ENCODE assay signal across 26 cellular contexts in genomic region chr17:49382556-49382955, GRCh38.
"Had no signal": no experiment of that assay in that cellular context is flagged by ENCODE, and none has a peak within 500 bp of the region (broad histone marks: within the 10 kb centered on the region; RNA-seq: fewer than 3 reads in every experiment).

No MANE protein-coding gene starts in this region.

- H3K9me3 ChIP-seq: body of pancreas, colonic mucosa, esophagus muscularis mucosa, neutrophil, ovary, uterus had no signal

- H3K4me3 ChIP-seq: body of pancreas, colonic mucosa, dorsolateral prefrontal cortex, esophagus muscularis mucosa, hepatocyte, ovary, uterus had no signal

- H3K27me3 Mint-ChIP-seq: activated naive CD8-positive, alpha-beta T cell treated with anti-CD3 and anti-CD28 coated beads, Interleukin-2, amount 50 U/mL, for 24 hours; stimulated activated naive CD8-positive, alpha-beta T cell treated with anti-CD3 and anti-CD28 coated beads, Interleukin-15, amount 100 ng/mL, for 72 hours had no signal

- H3K4me1 ChIP-seq: colonic mucosa, uterus had no signal

- H3K27me3 ChIP-seq: body of pancreas, colonic mucosa, dorsolateral prefrontal cortex, esophagus muscularis mucosa, hepatocyte, neutrophil, ovary, uterus had no signal

- ATAC-seq: activated CD4-positive, CD25-positive, alpha-beta regulatory T cell treated with anti-CD3 and anti-CD28 coated beads, Interleukin-2, amount 50 U/mL, for 24 hours; activated naive CD8-positive, alpha-beta T cell treated with anti-CD3 and anti-CD28 coated beads, Interleukin-2, amount 50 U/mL, for 24 hours; body of pancreas; stimulated activated naive CD8-positive, alpha-beta T cell treated with anti-CD3 and anti-CD28 coated beads, Interleukin-15, amount 100 ng/mL, for 72 hours had no signal

- H3K4me1 Mint-ChIP-seq: nephron had no signal

- H3K9me3 Mint-ChIP-seq: activated CD4-positive, alpha-beta T cell treated with anti-CD3 and anti-CD28 coated beads, Interleukin-2, amount 10 ng/mL, durations not matched to agents 24 days and 14 days; activated naive CD8-positive, alpha-beta T cell treated with anti-CD3 and anti-CD28 coated beads, Interleukin-2, amount 50 U/mL, for 24 hours; immature natural killer cell; nephron; T-helper 2 cell treated with Interferon-gamma antibody and Interleukin-4, amounts not matched to agents 5 μg/mL and 100 μg/mL, for 36 hours had no signal

- H3K27ac ChIP-seq: body of pancreas, colonic mucosa, dorsolateral prefrontal cortex, esophagus muscularis mucosa, hepatocyte, neutrophil, ovary, uterus, VCaP had no signal

- H3K4me3 Mint-ChIP-seq: activated CD4-positive, alpha-beta memory T cell treated with anti-CD3 and anti-CD28 coated beads, Interleukin-2, amount 10 ng/mL, durations not matched to agents 7 days and 5 days; activated CD4-positive, alpha-beta T cell treated with anti-CD3 and anti-CD28 coated beads, Interleukin-2, amount 10 ng/mL, durations not matched to agents 24 days and 14 days; activated naive CD8-positive, alpha-beta T cell treated with anti-CD3 and anti-CD28 coated beads, Interleukin-2, amount 50 U/mL, for 24 hours; immature natural killer cell; nephron; stimulated activated naive CD8-positive, alpha-beta T cell treated with anti-CD3 and anti-CD28 coated beads, Interleukin-15, amount 100 ng/mL, for 72 hours; T-helper 2 cell treated with Interferon-gamma antibody and Interleukin-4, amounts not matched to agents 5 μg/mL and 100 μg/mL, for 36 hours had no signal

- H3K27ac Mint-ChIP-seq: activated CD4-positive, alpha-beta memory T cell treated with anti-CD3 and anti-CD28 coated beads, Interleukin-2, amount 10 ng/mL, durations not matched to agents 7 days and 5 days; activated CD4-positive, alpha-beta T cell treated with anti-CD3 and anti-CD28 coated beads, Interleukin-2, amount 10 ng/mL, durations not matched to agents 24 days and 14 days; activated naive CD8-positive, alpha-beta T cell treated with anti-CD3 and anti-CD28 coated beads, Interleukin-2, amount 50 U/mL, for 24 hours; nephron; T-helper 2 cell treated with Interferon-gamma antibody and Interleukin-4, amounts not matched to agents 5 μg/mL and 100 μg/mL, for 36 hours had no signal

- H3K36me3 ChIP-seq: colonic mucosa, esophagus muscularis mucosa, neutrophil, ovary, uterus had no signal

- DNase-seq: activated CD4-positive, alpha-beta memory T cell treated with anti-CD3 and anti-CD28 coated beads, Interleukin-2, amount 10 ng/mL, durations not matched to agents 7 days and 5 days; activated CD4-positive, alpha-beta T cell treated with anti-CD3 and anti-CD28 coated beads, Interleukin-2, amount 10 ng/mL, durations not matched to agents 24 days and 14 days; activated gamma-delta T cell; activated naive CD4-positive, alpha-beta T cell treated with anti-CD3 and anti-CD28 coated beads, Interleukin-2, amount 50 U/mL, for 16 hours; activated naive CD8-positive, alpha-beta T cell treated with anti-CD3 and anti-CD28 coated beads, Interleukin-2, amount 50 U/mL, for 24 hours; activated T-cell treated with anti-CD3 and anti-CD28 coated beads for 4 hours; anterior cingulate cortex; body of pancreas; caudate nucleus; colonic mucosa; dorsolateral prefrontal cortex; glutamatergic neuron; immature natural killer cell; midbrain; ovary; stimulated activated CD4-positive, alpha-beta T cell treated with anti-CD3 and anti-CD28 coated beads, Interleukin-4, amount 100 ng/mL, for 1 hour; stimulated activated naive CD8-positive, alpha-beta T cell treated with anti-CD3 and anti-CD28 coated beads, Interleukin-15, amount 100 ng/mL, for 72 hours; trophoblast cell; uterus had no signal
